In the genomic region with DNA sequence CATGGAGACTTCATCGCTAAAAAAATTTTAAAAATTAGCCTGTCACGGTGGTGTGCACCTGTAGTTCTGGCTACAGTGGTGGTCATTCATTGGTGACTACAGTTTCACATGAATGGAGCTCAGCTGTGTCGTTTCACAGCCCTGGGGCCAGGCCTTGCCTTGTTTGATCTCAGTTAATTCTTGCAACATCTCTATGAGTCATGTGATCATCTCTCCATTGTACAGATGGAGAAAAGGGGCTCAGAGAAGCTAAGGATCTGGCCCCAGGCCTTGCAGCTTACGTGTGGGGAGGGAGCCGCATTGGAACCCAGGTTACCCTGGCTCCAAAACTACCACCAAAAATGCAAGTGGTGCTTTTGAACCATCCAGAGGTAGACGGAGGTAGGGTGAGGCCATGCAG, we compare ENCODE assay signal across 22 cellular contexts. TPM values are rescaled to one million over a fixed set of nuclear protein-coding genes. Genes with fewer than 3 reads are reported as not detected.
A peak's percentile ranks its signal among the peaks of the same experiment; 100 is the strongest.
DNase-seq lines count a peak whose midpoint lies in the region; ATAC-seq, FAIRE-seq and TF ChIP-seq lines count a peak whose summit lies in the region.
"Had no signal": no experiment of that assay in that cellular context is flagged by ENCODE, and none has a peak within 500 bp of the region (broad histone marks: within the 10 kb centered on the region; RNA-seq: fewer than 3 reads in every experiment).

No MANE protein-coding gene starts in this region.

- H3K4me1 ChIP-seq in mammary epithelial cell (ENCODE audit: insufficient read depth, low read length) (no peaks in the 10 kb centered on the region), K562 (replicated peaks in 1 of 2; ENCODE audit: control insufficient read depth in 2 of 2, insufficient read depth in 2 of 2, low read length in 2 of 2) (no peaks in the 10 kb centered on the region; a peak in 1 of 5 replicates)
- H3K4me1 ChIP-seq: HAP-1 had no signal

- peaks cover 4% of the 10 kb centered on the region for H3K9me3 ChIP-seq in mammary epithelial cell (replicated peaks; ENCODE audit: insufficient read depth, low read length)
- no peaks in the 10 kb centered on the region for H3K9me3 ChIP-seq in K562 (replicated peaks; ENCODE audit: control insufficient read depth, insufficient read depth, low read depth, low read length)

- WGBS in mammary epithelial cell (ENCODE audit: low coverage, missing lambda C conversion rate): 62% methylated on average over 6 of the region's 6 CpGs
- WGBS in K562 (ENCODE audit: insufficient coverage, low coverage, missing lambda C conversion rate): 47% methylated on average over 6 of the region's 6 CpGs

- H3K4me3 Mint-ChIP-seq in MCF 10A (ENCODE audit: unreplicated experiment): no peak overlapping the region
- no peak overlapping the region for H3K4me3 Mint-ChIP-seq in effector memory CD8-positive, alpha-beta T cell
- H3K4me3 Mint-ChIP-seq: CD4-positive, alpha-beta memory T cell; HFFc6 had no signal

- dilution Hi-C loops in mammary epithelial cell (cut with HindIII; ENCODE audit: low sequenced_read_pairs): no loop called here

- ATAC-seq in K562 (no peak), esophagus mucosa (peak; percentile 42)
- no peak for ATAC-seq in effector memory CD8-positive, alpha-beta T cell (replicated peaks)

- TF ChIP-seq POLR2A in K562 (conservative IDR thresholded peaks at IDR 0.05): no peak

- H3K27me3 ChIP-seq in mammary epithelial cell (ENCODE audit: insufficient read depth, low read length): no peaks in the 10 kb centered on the region
- H3K27me3 ChIP-seq in K562 (ENCODE audit: control insufficient read depth in 2 of 2, insufficient read depth in 2 of 2, low read length in 2 of 2): no peaks in the 10 kb centered on the region

- H3K4me1 Mint-ChIP-seq in MCF 10A (ENCODE audit: insufficient read depth, unreplicated experiment): no peaks in the 10 kb centered on the region
- no peaks in the 10 kb centered on the region for H3K4me1 Mint-ChIP-seq in effector memory CD8-positive, alpha-beta T cell (ENCODE audit: low read depth in 2 of 2)
- H3K4me1 Mint-ChIP-seq: CD4-positive, alpha-beta memory T cell had no signal

- CTCF ChIA-PET in MCF 10A (lab: Yijun Ruan, JAX) (interaction anchor here (0.6 to 1.0 kb wide), 3 partner anchors 30 to 828 kb away, joined by 3 to 4 read pairs (median 4); no protein-coding TSS in a partner anchor), mammary epithelial cell (lab: Charles Lee; ENCODE audit: low non-redundant PET) (no interaction called here), K562 (lab: Yijun Ruan, JAX; ENCODE audit: low intra/inter-chr PET ratio) (no interaction called here)

- no peak overlapping the region for H3K27ac Mint-ChIP-seq in MCF 10A (ENCODE audit: low read depth, unreplicated experiment)
- H3K27ac Mint-ChIP-seq in effector memory CD8-positive, alpha-beta T cell: no peak overlapping the region
- H3K27ac Mint-ChIP-seq: CD4-positive, alpha-beta memory T cell; HFFc6 had no signal

- H2AFZ ChIP-seq in mammary epithelial cell (ENCODE audit: low read depth, low read length) (no peak overlapping the region), K562 (ENCODE audit: low read depth, low read length) (no peak overlapping the region)

- TF ChIP-seq EP300 in K562 (IDR thresholded peaks at IDR 0.05; ENCODE audit: low read length): no peak

- no peak overlapping the region for H3K4me3 ChIP-seq in mammary epithelial cell (replicated peaks in 1 of 3; ENCODE audit: insufficient read depth in 1 of 3, low read depth in 2 of 3, low read length in 3 of 3)
- no peak overlapping the region for H3K4me3 ChIP-seq in K562
- H3K4me3 ChIP-seq: HAP-1 had no signal

- H3K9me3 Mint-ChIP-seq in MCF 10A (ENCODE audit: unreplicated experiment): peaks cover 7% of the 10 kb centered on the region
- H3K9me3 Mint-ChIP-seq in effector memory CD8-positive, alpha-beta T cell: no peaks in the 10 kb centered on the region
- H3K9me3 Mint-ChIP-seq: CD4-positive, alpha-beta memory T cell; HFFc6 had no signal

- peak; percentile 9 for DNase-seq in MCF 10A (ENCODE audit: unreplicated experiment)
- no peak for DNase-seq in mammary epithelial cell
- DNase-seq in K562 (ENCODE audit: extremely low read depth in 1 of 4, low spot score in 3 of 4): no peak
- DNase-seq in renal cortical epithelial cell (ENCODE audit: low read depth): peak; percentile 9
- DNase-seq in activated T-cell treated with anti-CD3 and anti-CD28 coated beads for 4 hours: no peak
- DNase-seq in effector memory CD8-positive, alpha-beta T cell: no peak
- DNase-seq: 8988T; C1 segment of cervical spinal cord; Calu3; CD4-positive, alpha-beta memory T cell; COR-L47; DMS53; DMS79 treated with DMSO at 0.1 percent for 48 hours; GF-D8; GOT3; HFFc6 had no signal

- H3K79me2 ChIP-seq in mammary epithelial cell (ENCODE audit: insufficient read depth, low read length) (no peaks in the 10 kb centered on the region), K562 (ENCODE audit: control insufficient read depth, insufficient read depth, low read length) (no peaks in the 10 kb centered on the region)

- in situ Hi-C loops in mammary epithelial cell (cut with MboI; ENCODE audit: low sequenced_read_pairs in 2 of 2) (no loop called here), K562 (cut with MboI) (no loop called here)

- intact Hi-C loops in MCF 10A (cut with micrococcal nuclease): no loop called here
- intact Hi-C loops in mammary epithelial cell (cut with micrococcal nuclease): no loop called here
- intact Hi-C loops in K562 (cut with micrococcal nuclease): no loop called here

- no peaks in the 10 kb centered on the region for H3K27me3 Mint-ChIP-seq in MCF 10A (ENCODE audit: insufficient read depth, unreplicated experiment)
- no peaks in the 10 kb centered on the region for H3K27me3 Mint-ChIP-seq in effector memory CD8-positive, alpha-beta T cell

- H3K27ac ChIP-seq in mammary epithelial cell (ENCODE audit: insufficient read depth, low read depth, low read length): no peak overlapping the region
- H3K27ac ChIP-seq in K562 (ENCODE audit: extremely low read depth, low read depth, low read length): no peak overlapping the region

- no peak for FAIRE-seq in K562 (lab: Jason Lieb, UNC)
- FAIRE-seq: GM12892, H54 had no signal

- H3K36me3 ChIP-seq in mammary epithelial cell (ENCODE audit: insufficient read depth, low read length) (no peaks in the 10 kb centered on the region), K562 (ENCODE audit: control insufficient read depth, insufficient read depth, low read length) (no peaks in the 10 kb centered on the region)
- H3K36me3 ChIP-seq: HAP-1 had no signal

- H3K36me3 Mint-ChIP-seq in MCF 10A (ENCODE audit: insufficient read depth, unreplicated experiment): no peaks in the 10 kb centered on the region
- H3K36me3 Mint-ChIP-seq in effector memory CD8-positive, alpha-beta T cell (ENCODE audit: insufficient read depth): no peaks in the 10 kb centered on the region
- H3K36me3 Mint-ChIP-seq: CD4-positive, alpha-beta memory T cell had no signal

- H4K20me1 ChIP-seq in mammary epithelial cell (ENCODE audit: insufficient read depth, low read length): no peaks in the 10 kb centered on the region
- no peaks in the 10 kb centered on the region for H4K20me1 ChIP-seq in K562 (replicated peaks; ENCODE audit: control insufficient read depth, insufficient read depth, low read length)

- H3K9me1 ChIP-seq in K562 (ENCODE audit: control insufficient read depth, insufficient read depth, low read length): no peaks in the 10 kb centered on the region

- TF ChIP-seq CTCF in MCF 10A (IDR thresholded peaks at IDR 0.05; ENCODE audit: unreplicated experiment) (no peak), mammary epithelial cell (conservative IDR thresholded peaks at IDR 0.05 in 1 of 2, IDR thresholded peaks at IDR 0.05 in 1 of 2; ENCODE audit: extremely low read depth in 1 of 2, insufficient read depth in 1 of 2, low read depth in 1 of 2, low read length in 2 of 2) (no peak), K562 (IDR thresholded peaks at IDR 0.05 in 2 of 3, conservative IDR thresholded peaks at IDR 0.05 in 1 of 3; ENCODE audit: insufficient read depth in 2 of 3, low read depth in 1 of 3, low read length in 3 of 3) (no peak)

- POLR2A ChIA-PET in MCF 10A (lab: Yijun Ruan, JAX) (interaction anchor here (0.6 kb wide), 1 partner anchor 1453 kb away, joined by 3 read pairs; no protein-coding TSS in a partner anchor), K562 (lab: Yijun Ruan, JAX) (no interaction called here)

- TF ChIP-seq RAD21 in K562 (CRISPR knock-in tag; conservative IDR thresholded peaks at IDR 0.05 in 1 of 2, IDR thresholded peaks at IDR 0.05 in 1 of 2): no peak

- BruUV-seq in MCF 10A (replicated peaks; lab: Mats Ljungman, UMichigan) (no TSS peak), mammary epithelial cell (replicated peaks; lab: Mats Ljungman, UMichigan) (no TSS peak), K562 (replicated peaks; lab: Mats Ljungman, UMichigan) (no TSS peak)

- no peak overlapping the region for H3K9ac ChIP-seq in mammary epithelial cell (ENCODE audit: insufficient read depth, low read length)
- H3K9ac ChIP-seq in K562 (ENCODE audit: insufficient read depth in 1 of 2, low read depth in 2 of 2, low read length in 2 of 2): no peak overlapping the region

- no peak overlapping the region for H3K4me2 ChIP-seq in mammary epithelial cell (ENCODE audit: insufficient read depth, low read depth, low read length)
- no peak overlapping the region for H3K4me2 ChIP-seq in K562 (ENCODE audit: insufficient read depth, low read length)

RNA-seq across cellular contexts. Expression of a gene that starts 49.4 kb away (rescaled TPM):
- 44.7 and 44.9 TPM in 2 replicates for total RNA-seq in MCF 10A (2022)
- total RNA-seq in mammary epithelial cell: 10 to 100 TPM; 48.4 to 61.2 TPM
- 35.1 TPM for polyA plus RNA-seq in mammary epithelial cell
- polyA minus RNA-seq in mammary epithelial cell: 36.3 TPM
- 21.1 and 36.6 TPM in 2 replicates for total RNA-seq in K562 (2011; cell fraction: chromatin; rRNA removed; ENCODE audit: low replicate concordance)
- total RNA-seq in K562 (2011; cell fraction: nucleolus; rRNA removed): 20.9 and 25.5 TPM in 2 replicates
- 31.8 and 53.7 TPM in 2 replicates for total RNA-seq in K562 (2011; cell fraction: nucleoplasm; rRNA removed)
- 22.3 and 25.5 TPM in 2 replicates for total RNA-seq in K562 (2014; rRNA removed)
- 36.5 and 40.5 TPM in 2 replicates for total RNA-seq in K562 (2014; rRNA removed; fragmentation: Illumina TruSeq; extraction: Trizol)
- 18.2 and 20.8 TPM in 2 replicates for total RNA-seq in K562 (2015; rRNA removed; fragmentation: Illumina TruSeq; extraction: Trizol)
- total RNA-seq in K562 (2021): 34.0 and 36.6 TPM in 2 replicates
- polyA plus RNA-seq in K562 (2011; rRNA removed): 27.6 and 33.5 TPM in 2 replicates
- polyA plus RNA-seq in K562 (2011; cell fraction: cytosol; rRNA removed): 20.2 and 25.3 TPM in 2 replicates
- 7.0 and 10.0 TPM in 2 replicates for polyA plus RNA-seq in K562 (2011; cell fraction: nucleus; rRNA removed)
- polyA plus RNA-seq in K562 (2012): 31.1 and 35.2 TPM in 2 replicates
- 32.5 and 35.5 TPM in 2 replicates for polyA plus RNA-seq in K562 (2014; fragmentation: Illumina TruSeq; extraction: Trizol)
- 10 to 100 TPM; 18.8 to 21.7 TPM for polyA plus RNA-seq in K562 (2014; fragmentation: Nextera tagmentation; extraction: Ambion mirVana)
- polyA plus RNA-seq in K562 (2014; rRNA removed): 21.7 and 26.4 TPM in 2 replicates
- polyA minus RNA-seq in K562 (2011; rRNA and poly(A)+ RNA removed): 30.4 and 32.6 TPM in 2 replicates
- polyA minus RNA-seq in K562 (2011; cell fraction: cytosol; rRNA and poly(A)+ RNA removed): 13.1 and 13.2 TPM in 2 replicates
- polyA minus RNA-seq in K562 (2011; cell fraction: nucleus; rRNA and poly(A)+ RNA removed): 6.9 and 16.7 TPM in 2 replicates
- 29.9 TPM for total RNA-seq in esophagus mucosa
- 84.7 and 124 TPM in 2 replicates for total RNA-seq in renal cortical epithelial cell

RNA-seq across cellular contexts. Expression of a gene that starts 51.3 kb away (rescaled TPM):
- total RNA-seq in MCF 10A (2022) (14.2 and 16.2 TPM in 2 replicates), mammary epithelial cell (10 to 100 TPM in 1 of 2 donors, 1 to 10 TPM in 1; 9.3 to 17.2 TPM), K562 (2014; rRNA removed) (10.1 and 10.3 TPM in 2 replicates), K562 (2014; rRNA removed; fragmentation: Illumina TruSeq; extraction: Trizol) (14.3 and 15.4 TPM in 2 replicates), K562 (2015; rRNA removed; fragmentation: Illumina TruSeq; extraction: Trizol) (11.9 and 14.1 TPM in 2 replicates), K562 (2021) (12.1 and 12.3 TPM in 2 replicates), esophagus mucosa (6.2 TPM), renal cortical epithelial cell (7.5 and 19.4 TPM in 2 replicates)
- polyA plus RNA-seq in mammary epithelial cell (4.9 TPM), K562 (2011; rRNA removed) (12.1 and 14.8 TPM in 2 replicates), K562 (2014; fragmentation: Illumina TruSeq; extraction: Trizol) (12.7 and 16.1 TPM in 2 replicates), K562 (2014; fragmentation: Nextera tagmentation; extraction: Ambion mirVana) (1 to 10 TPM; 3.5 to 4.4 TPM), K562 (2014; rRNA removed) (9.3 and 9.5 TPM in 2 replicates)
- polyA minus RNA-seq in mammary epithelial cell: 7.3 TPM
- 14.0 and 52.4 TPM in 2 replicates for total RNA-seq in K562 (2011; cell fraction: chromatin; rRNA removed; ENCODE audit: low replicate concordance)
- total RNA-seq in K562 (2011; cell fraction: nucleolus; rRNA removed): 7.0 and 8.6 TPM in 2 replicates
- total RNA-seq in K562 (2011; cell fraction: nucleoplasm; rRNA removed): 25.3 and 45.2 TPM in 2 replicates
- polyA plus RNA-seq in K562 (2011; cell fraction: cytosol; rRNA removed): 1.7 and 4.9 TPM in 2 replicates
- 10.1 and 11.1 TPM in 2 replicates for polyA plus RNA-seq in K562 (2011; cell fraction: nucleus; rRNA removed)
- polyA plus RNA-seq in K562 (2012): 9.6 and 11.8 TPM in 2 replicates
- 13.5 and 18.5 TPM in 2 replicates for polyA minus RNA-seq in K562 (2011; rRNA and poly(A)+ RNA removed)
- 7.8 and 8.6 TPM in 2 replicates for polyA minus RNA-seq in K562 (2011; cell fraction: cytosol; rRNA and poly(A)+ RNA removed)
- polyA minus RNA-seq in K562 (2011; cell fraction: nucleus; rRNA and poly(A)+ RNA removed): 10.4 and 17.3 TPM in 2 replicates

RNA-seq across cellular contexts. Expression of a gene that starts 54.8 kb away (rescaled TPM):
- 0.10 and 0.16 TPM in 2 replicates for total RNA-seq in MCF 10A (2022)
- total RNA-seq in mammary epithelial cell: under 1 TPM in 1 of 2 donors, not detected in 1; 0.33 TPM
- 0.11 TPM for polyA plus RNA-seq in mammary epithelial cell
- not detected for polyA minus RNA-seq in mammary epithelial cell
- total RNA-seq in K562 (2011; cell fraction: chromatin; rRNA removed; ENCODE audit: low replicate concordance): 0.16 and 0.44 TPM in 2 replicates
- 0.17 TPM in 1 of 2 replicates, not detected in the other for total RNA-seq in K562 (2011; cell fraction: nucleolus; rRNA removed)
- total RNA-seq in K562 (2011; cell fraction: nucleoplasm; rRNA removed): 0.31 and 0.95 TPM in 2 replicates
- 0.94 and 1.8 TPM in 2 replicates for total RNA-seq in K562 (2014; rRNA removed)
- 2.3 and 2.5 TPM in 2 replicates for total RNA-seq in K562 (2014; rRNA removed; fragmentation: Illumina TruSeq; extraction: Trizol)
- 0.83 and 1.1 TPM in 2 replicates for total RNA-seq in K562 (2015; rRNA removed; fragmentation: Illumina TruSeq; extraction: Trizol)
- total RNA-seq in K562 (2021): 1.3 and 2.7 TPM in 2 replicates
- polyA plus RNA-seq in K562 (2011; rRNA removed): 2.4 and 2.6 TPM in 2 replicates
- 0.12 and 0.34 TPM in 2 replicates for polyA plus RNA-seq in K562 (2011; cell fraction: cytosol; rRNA removed)
- 0.16 and 0.88 TPM in 2 replicates for polyA plus RNA-seq in K562 (2011; cell fraction: nucleus; rRNA removed)
- polyA plus RNA-seq in K562 (2012): 0.90 and 1.7 TPM in 2 replicates
- 1.7 and 2.3 TPM in 2 replicates for polyA plus RNA-seq in K562 (2014; fragmentation: Illumina TruSeq; extraction: Trizol)
- polyA plus RNA-seq in K562 (2014; fragmentation: Nextera tagmentation; extraction: Ambion mirVana): 1 to 10 TPM; 1.5 to 1.6 TPM
- 1.6 and 2.2 TPM in 2 replicates for polyA plus RNA-seq in K562 (2014; rRNA removed)
- polyA minus RNA-seq in K562 (2011; rRNA and poly(A)+ RNA removed): 0.77 and 1.9 TPM in 2 replicates
- polyA minus RNA-seq in K562 (2011; cell fraction: cytosol; rRNA and poly(A)+ RNA removed): 1.7 TPM in 1 of 2 replicates, not detected in the other
- 0.13 and 0.56 TPM in 2 replicates for polyA minus RNA-seq in K562 (2011; cell fraction: nucleus; rRNA and poly(A)+ RNA removed)
- total RNA-seq in esophagus mucosa: 5.0 TPM
- total RNA-seq in renal cortical epithelial cell: 0.05 and 0.17 TPM in 2 replicates
- total RNA-seq: CD4-positive, alpha-beta memory T cell; G401 had no signal
- polyA plus RNA-seq: BJ had no signal

Comparison
In these comparisons a context has a peak if more than half of its experiments do, and no peak if none do; other contexts are left out.
1. DNase-seq: peak in MCF 10A (single experiment) and renal cortical epithelial cell (single experiment); none in mammary epithelial cell (single experiment), K562 (0 of 4), activated T-cell treated with anti-CD3 and anti-CD28 coated beads for 4 hours (single experiment) and effector memory CD8-positive, alpha-beta T cell (0 of 3).